9 cellular contexts compared by ENCODE assay signal in genomic region chr2:168948621-168949212, GRCh38. TPM values are rescaled to one million over a fixed set of nuclear protein-coding genes. Genes with fewer than 3 reads are reported as not detected.
DNase-seq lines count a peak whose midpoint lies in the region; ATAC-seq lines count a peak whose summit lies in the region.
"Had no signal": no experiment of that assay in that cellular context is flagged by ENCODE, and none has a peak within 500 bp of the region (broad histone marks: within the 10 kb centered on the region; RNA-seq: fewer than 3 reads in every experiment).

No MANE protein-coding gene starts in this region.

- ATAC-seq in GM21390 (IDR thresholded peaks at IDR 0.05; ENCODE audit: unreplicated experiment) = peak; percentile 74

- DNase-seq in CD1c-positive myeloid dendritic cell (ENCODE audit: extremely low spot score) = peak; percentile 26
- peak; percentile 17 for DNase-seq in RKO (ENCODE audit: low spot score)
- DNase-seq in glomerular visceral epithelial cell (ENCODE audit: extremely low spot score) = peak; percentile 29
- no peak for DNase-seq in NCI-H2196 treated with DMSO at 0.1 percent for 48 hours (lab: John Stamatoyannopoulos, UW; ENCODE audit: unreplicated experiment)
- DNase-seq in activated CD8-positive, alpha-beta memory T cell treated with anti-CD3 and anti-CD28 coated beads, Interleukin-2, amount 50 U/mL, for 48 hours = no peak
- DNase-seq in DMS79 treated with DMSO at 0.1 percent for 48 hours (lab: John Stamatoyannopoulos, UW) = no peak
- DNase-seq in cerebellum (ENCODE audit: low spot score) = no peak
- DNase-seq: stimulated activated naive B cell treated with anti-CD40 and anti-IgM and Interleukin-4, amounts not matched to agents 10 μg/mL and 1 μg/mL and 100 μg/mL, for 72 hours had no signal

RNA-seq across cellular contexts. Expression of gene G6PC2, which starts 47.6 kb away (rescaled TPM):
- not detected for total RNA-seq in cerebellum

RNA-seq across cellular contexts. Expression of gene SPC25, which starts 58.5 kb away (rescaled TPM):
- 10.2 TPM for total RNA-seq in cerebellum

Comparison
In these comparisons a context has a peak if more than half of its experiments do, and no peak if none do; other contexts are left out.
1. DNase-seq: peak in CD1c-positive myeloid dendritic cell (single experiment), RKO (single experiment) and glomerular visceral epithelial cell (single experiment); none in NCI-H2196 treated with DMSO at 0.1 percent for 48 hours (single experiment), activated CD8-positive, alpha-beta memory T cell treated with anti-CD3 and anti-CD28 coated beads, Interleukin-2, amount 50 U/mL, for 48 hours (single experiment), DMS79 treated with DMSO at 0.1 percent for 48 hours (single experiment) and cerebellum (single experiment).